Comparison of ENCODE assay signal across 8 cellular contexts in genomic region chr20:49768204-49769124, GRCh38. TPM values are rescaled to one million over a fixed set of nuclear protein-coding genes. Genes with fewer than 3 reads are reported as not detected.
A peak's percentile ranks its signal among the peaks of the same experiment; 100 is the strongest.
DNase-seq lines count a peak whose midpoint lies in the region; ATAC-seq and TF ChIP-seq lines count a peak whose summit lies in the region.

No MANE protein-coding gene starts in this region.

- H3K36me3 Mint-ChIP-seq in T-helper 2 cell treated with Interferon-gamma antibody and Interleukin-4, amounts not matched to agents 5 μg/mL and 100 μg/mL, for 36 hours (ENCODE audit: low read depth), result peaks cover 5% of the 10 kb centered on the region

- no peaks in the 10 kb centered on the region for H4K20me1 ChIP-seq in BLaER1 treated with 17β-estradiol and CSF1 and Interleukin-3, amounts not matched to agents 10 nM and 100 nM

- 0 out of 20 replicates have a peak overlapping the region, but pooled peaks of 1 of the 10 experiments have one; percentile 13 for H3K4me3 ChIP-seq in BLaER1 treated with 17β-estradiol and CSF1 and Interleukin-3, amounts not matched to agents 10 nM and 100 nM

- H3K9me3 Mint-ChIP-seq in T-helper 2 cell treated with Interferon-gamma antibody and Interleukin-4, amounts not matched to agents 5 μg/mL and 100 μg/mL, for 36 hours, result no peaks in the 10 kb centered on the region

- peaks cover 20% of the 10 kb centered on the region for H3K27me3 Mint-ChIP-seq in T-helper 2 cell treated with Interferon-gamma antibody and Interleukin-4, amounts not matched to agents 5 μg/mL and 100 μg/mL, for 36 hours (ENCODE audit: low read depth)

- DNase-seq in HuH-7 (ENCODE audit: low spot score), result peak; percentile 66
- peak; percentile 31 for DNase-seq in T-helper 2 cell treated with Interferon-gamma antibody and Interleukin-4, amounts not matched to agents 5 μg/mL and 100 μg/mL, for 36 hours (ENCODE audit: low spot score)
- peak; percentile 76 for DNase-seq in fibroblast of peridontal ligament (ENCODE audit: extremely low read depth)
- DNase-seq in omental fat pad (ENCODE audit: low spot score), result peak; percentile 60
- no peak for DNase-seq in amniotic stem cell (lab: John Stamatoyannopoulos, UW)
- no peak for DNase-seq in cerebellar nuclear complex (lab: John Stamatoyannopoulos, UW)

- peak overlapping the region; percentile 77 for H3K4me3 Mint-ChIP-seq in T-helper 2 cell treated with Interferon-gamma antibody and Interleukin-4, amounts not matched to agents 5 μg/mL and 100 μg/mL, for 36 hours

- TF ChIP-seq CTCF in omental fat pad (IDR thresholded peaks at IDR 0.05), result no peak

- ATAC-seq in omental fat pad (ENCODE audit: low FRiP score) (peak; percentile 66), HG02759 (IDR thresholded peaks at IDR 0.05; ENCODE audit: unreplicated experiment) (no peak)

- peaks cover 42% of the 10 kb centered on the region for H3K4me1 Mint-ChIP-seq in T-helper 2 cell treated with Interferon-gamma antibody and Interleukin-4, amounts not matched to agents 5 μg/mL and 100 μg/mL, for 36 hours (ENCODE audit: low read depth)

- H3K4me2 ChIP-seq in BLaER1 treated with 17β-estradiol and CSF1 and Interleukin-3, amounts not matched to agents 10 nM and 100 nM, result peak overlapping the region; percentile 45 to 86 (median 71)

- peaks cover 0 to 9% (median 0%) of the 10 kb centered on the region in 11 experiments; a peak in 4 of 22 replicates for H3K9me3 ChIP-seq in BLaER1 treated with 17β-estradiol and CSF1 and Interleukin-3, amounts not matched to agents 10 nM and 100 nM (replicated peaks in 1 of 11)

- peaks cover 0 to 20% (median 7%) of the 10 kb centered on the region in 11 experiments; a peak in 9 of 22 replicates for H3K27me3 ChIP-seq in BLaER1 treated with 17β-estradiol and CSF1 and Interleukin-3, amounts not matched to agents 10 nM and 100 nM

- peak overlapping the region; percentile 53 for H3K27ac Mint-ChIP-seq in T-helper 2 cell treated with Interferon-gamma antibody and Interleukin-4, amounts not matched to agents 5 μg/mL and 100 μg/mL, for 36 hours

- H3K4me1 ChIP-seq in BLaER1 treated with 17β-estradiol and CSF1 and Interleukin-3, amounts not matched to agents 10 nM and 100 nM, result peaks cover 45 to 80% (median 61%) of the 10 kb centered on the region in 10 experiments

- H3K27ac ChIP-seq in BLaER1 treated with 17β-estradiol and CSF1 and Interleukin-3, amounts not matched to agents 10 nM and 100 nM, result peak overlapping the region in 9 of 11 experiments; percentile 28 to 86 (median 78); a peak in 18 of 22 replicates

- H3K9ac ChIP-seq in BLaER1 treated with 17β-estradiol and CSF1 and Interleukin-3, amounts not matched to agents 10 nM and 100 nM, result peak overlapping the region in 8 of 11 experiments; percentile 9 to 70 (median 58); a peak in 13 of 22 replicates

- no peaks in the 10 kb centered on the region for H3K36me3 ChIP-seq in BLaER1 treated with 17β-estradiol and CSF1 and Interleukin-3, amounts not matched to agents 10 nM and 100 nM

RNA-seq across cellular contexts. Expression of gene SLC9A8, which starts 44.2 kb away (rescaled TPM):
- total RNA-seq in omental fat pad, result 10 to 100 TPM in 3 of 4 donors, 1 to 10 TPM in 1; 8.0 to 13.3 (median 10.7) TPM

RNA-seq across cellular contexts. Expression of gene B4GALT5, which starts 54.8 kb away (rescaled TPM):
- 10 to 100 TPM; 27.0 to 93.1 (median 31.3) TPM for total RNA-seq in omental fat pad

Comparison
In these comparisons a context has a peak if more than half of its experiments do, and no peak if none do; other contexts are left out.
1. DNase-seq: peak in HuH-7 (single experiment), T-helper 2 cell treated with Interferon-gamma antibody and Interleukin-4, amounts not matched to agents 5 μg/mL and 100 μg/mL, for 36 hours (single experiment), fibroblast of peridontal ligament (single experiment) and omental fat pad (single experiment); none in amniotic stem cell (single experiment) and cerebellar nuclear complex (0 of 2).